14 cellular contexts compared by ENCODE assay signal in the genomic region with DNA sequence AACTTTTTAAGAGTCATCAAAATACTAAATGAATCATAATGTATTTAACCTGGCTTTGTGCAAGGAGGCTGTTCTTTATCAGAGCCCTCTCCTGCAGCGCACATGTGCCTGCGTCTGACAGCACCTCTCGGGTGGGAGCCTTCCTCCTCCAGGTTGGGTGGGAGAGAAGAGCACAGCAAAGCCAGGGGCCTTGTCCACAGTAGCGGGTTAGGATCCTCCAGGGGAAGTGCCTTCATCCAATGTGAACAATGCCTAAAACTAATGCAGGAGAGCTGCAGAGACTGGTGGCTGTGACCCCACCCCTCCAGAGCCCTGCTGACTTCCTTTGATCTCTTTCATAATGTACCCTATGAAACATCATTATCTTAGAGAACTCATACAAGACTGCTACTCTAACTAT. TPM values are rescaled to one million over a fixed set of nuclear protein-coding genes. Genes with fewer than 3 reads are reported as not detected.
DNase-seq lines count a peak whose midpoint lies in the region; TF ChIP-seq lines count a peak whose summit lies in the region.
"Had no signal": no experiment of that assay in that cellular context is flagged by ENCODE, and none has a peak within 500 bp of the region (broad histone marks: within the 10 kb centered on the region; RNA-seq: fewer than 3 reads in every experiment).

No MANE protein-coding gene starts in this region.

- H3K4me1 ChIP-seq in MM.1S (ENCODE audit: low read length) (peaks cover 48% of the 10 kb centered on the region), testis (peaks cover 5% of the 10 kb centered on the region)

- 70 to 77% methylated on average over 4 of the region's 4 CpGs for WGBS in testis, 2 donors

- peaks cover 7% of the 10 kb centered on the region for H3K27me3 Mint-ChIP-seq in glutamatergic neuron (ENCODE audit: unreplicated experiment)

- peaks cover 98% of the 10 kb centered on the region for H3K79me2 ChIP-seq in MM.1S (ENCODE audit: low read length)

- no peak overlapping the region for H3K9ac ChIP-seq in MM.1S (ENCODE audit: low read length)

- H3K36me3 Mint-ChIP-seq in glutamatergic neuron (ENCODE audit: unreplicated experiment) = no peaks in the 10 kb centered on the region
- H3K36me3 Mint-ChIP-seq: IgD-negative memory B cell had no signal

- CTCF ChIA-PET in GM10248 (lab: Yijun Ruan, JAX) = interaction anchor here (1.0 kb wide), 1 partner anchor 13 kb away, joined by 3 read pairs; no protein-coding TSS in a partner anchor

- H4K20me1 ChIP-seq in MM.1S (ENCODE audit: insufficient read depth, low read length) = peaks cover 8% of the 10 kb centered on the region; the same call in 1 of the 2 replicates

- POLR2A ChIA-PET in GM10248 (lab: Yijun Ruan, JAX) = no interaction called here

- no peak overlapping the region for H3K27ac Mint-ChIP-seq in glutamatergic neuron (ENCODE audit: unreplicated experiment)
- H3K27ac Mint-ChIP-seq: B cell; CD4-positive, alpha-beta T cell; IgD-negative memory B cell had no signal

- TF ChIP-seq POLR2A in testis (IDR thresholded peaks at IDR 0.05) = no peak

- H2AFZ ChIP-seq in MM.1S (ENCODE audit: low read length) = no peak overlapping the region

- H3K4me2 ChIP-seq in MM.1S (ENCODE audit: low read depth, low read length) = 0 out of 2 replicates have a peak overlapping the region, but pooled peaks have one; percentile 5

- H3K4me1 Mint-ChIP-seq in glutamatergic neuron (ENCODE audit: low read depth, unreplicated experiment) = peaks cover 2% of the 10 kb centered on the region
- H3K4me1 Mint-ChIP-seq: B cell had no signal

- H3K9me2 ChIP-seq in MM.1S (replicated peaks; ENCODE audit: insufficient read depth, low read length) = no peaks in the 10 kb centered on the region

- intact Hi-C loops in testis (cut with DNase I; ENCODE audit: low total_unique reads) = no loop called here

- DNase-seq in G401 (ENCODE audit: low spot score) (peak; percentile 30), MM.1S (no peak), islet precursor cell (peak; percentile 32), testis (peak; percentile 8), cerebellum (ENCODE audit: low spot score) (no peak), GM10248 (ENCODE audit: extremely low spot score) (no peak), glutamatergic neuron (no peak)
- DNase-seq: Calu3; CD4-positive, alpha-beta T cell; DMS 273 treated with DMSO at 0.1 percent for 48 hours; H7 had no signal

- H3K4me3 ChIP-seq in MM.1S (ENCODE audit: low read length) (no peak overlapping the region), testis (no peak overlapping the region)

- H3K27ac ChIP-seq in MM.1S (ENCODE audit: low read length) (no peak overlapping the region), testis (no peak overlapping the region)

- in situ Hi-C loops in G401 (cut with HindIII; ENCODE audit: low sequenced_read_pairs) = no loop called here

- H3F3A ChIP-seq in MM.1S (ENCODE audit: insufficient read depth, low read length) = no peaks in the 10 kb centered on the region

- no peak overlapping the region for H3K4me3 Mint-ChIP-seq in glutamatergic neuron (ENCODE audit: unreplicated experiment)
- H3K4me3 Mint-ChIP-seq: B cell; CD4-positive, alpha-beta T cell; IgD-negative memory B cell had no signal

- H3K27me3 ChIP-seq in MM.1S (replicated peaks; ENCODE audit: insufficient read depth, low read length) (no peaks in the 10 kb centered on the region), testis (no peaks in the 10 kb centered on the region)

- H3K36me3 ChIP-seq in MM.1S (replicated peaks; ENCODE audit: insufficient read depth, low read length) (peaks cover 19% of the 10 kb centered on the region; the same call in 1 of the 2 replicates), testis (ENCODE audit: low read depth, missing control alignments) (no peaks in the 10 kb centered on the region)

- TF ChIP-seq CTCF in MM.1S (IDR thresholded peaks at IDR 0.05; ENCODE audit: low read length) = no peak
- TF ChIP-seq CTCF in testis (IDR thresholded peaks at IDR 0.05) = no peak
- no peak for TF ChIP-seq CTCF in GM10248 (IDR thresholded peaks at IDR 0.05; ENCODE audit: control extremely low read depth, extremely low read depth, low read depth, missing control alignments)
- TF ChIP-seq CTCF in glutamatergic neuron (IDR thresholded peaks at IDR 0.05; ENCODE audit: partially characterized antibody, unreplicated experiment) = no peak

- H3K9me3 ChIP-seq in MM.1S (replicated peaks; ENCODE audit: insufficient read depth, low read length) = no peaks in the 10 kb centered on the region
- no peaks in the 10 kb centered on the region for H3K9me3 ChIP-seq in testis

- no peaks in the 10 kb centered on the region for H3K9me3 Mint-ChIP-seq in glutamatergic neuron (ENCODE audit: unreplicated experiment)
- H3K9me3 Mint-ChIP-seq: CD4-positive, alpha-beta T cell; IgD-negative memory B cell had no signal

RNA-seq across cellular contexts. Expression of a gene that starts 10.2 kb away (rescaled TPM):
- not detected in 2 replicates for total RNA-seq in G401 (2014; rRNA removed; shearing (Covaris generic))
- total RNA-seq in testis (1 to 10 TPM; 1.9 to 3.2 TPM), cerebellum (22.6 TPM), glutamatergic neuron (ENCODE audit: unreplicated experiment) (4.5 TPM)
- polyA plus RNA-seq in testis (ENCODE audit: insufficient read depth, low read depth, low replicate concordance) = 2.0 TPM
- total RNA-seq: Calu3, HT-29 had no signal
- polyA plus RNA-seq: IgD-negative memory B cell had no signal

Comparison
In these comparisons a context has a peak if more than half of its experiments do, and no peak if none do; other contexts are left out.
1. DNase-seq: peak in G401 (single experiment), islet precursor cell (single experiment) and testis (single experiment); none in MM.1S (single experiment), cerebellum (single experiment), GM10248 (single experiment) and glutamatergic neuron (single experiment).